In genomic region chr6:130697661-130698535, GRCh38 we compare ENCODE assay signal across 7 cellular contexts.
DNase-seq lines count a peak whose midpoint lies in the region; ATAC-seq, FAIRE-seq and TF ChIP-seq lines count a peak whose summit lies in the region.

No MANE protein-coding gene starts in this region.

- CTCF ChIA-PET in activated B cell treated with CpG ODN at 0.5 μM for 24 hours (lab: Charles Lee): interaction anchor here (0.6 to 4.5 kb wide), 17 partner anchors 16 to 836 kb away, joined by 3 to 53 read pairs (median 4); partner anchors contain the start of gene TMEM200A

- no peak overlapping the region for H3K27ac Mint-ChIP-seq in activated B cell treated with CpG ODN at 0.5 μM for 24 hours
- no peak overlapping the region for H3K27ac Mint-ChIP-seq in stimulated activated naive B cell treated with anti-CD40 and anti-IgM and Interleukin-4, amounts not matched to agents 10 μg/mL and 1 μg/mL and 100 μg/mL, for 72 hours

- H3K4me1 Mint-ChIP-seq in activated B cell treated with CpG ODN at 0.5 μM for 24 hours: no peaks in the 10 kb centered on the region
- H3K4me1 Mint-ChIP-seq in stimulated activated naive B cell treated with anti-CD40 and anti-IgM and Interleukin-4, amounts not matched to agents 10 μg/mL and 1 μg/mL and 100 μg/mL, for 72 hours: peaks cover 0 to 3% of the 10 kb centered on the region in 2 donors

- H3K9me3 ChIP-seq in Karpas-422 (ENCODE audit: low read length): no peaks in the 10 kb centered on the region

- peak; percentile 64 for ATAC-seq in activated B cell treated with CpG ODN at 0.5 μM for 24 hours (ENCODE audit: low read depth)
- peak; percentile 99 for ATAC-seq in stimulated activated naive B cell treated with anti-CD40 and anti-IgM and Interleukin-4, amounts not matched to agents 10 μg/mL and 1 μg/mL and 100 μg/mL, for 72 hours (replicated peaks)

- H3K27ac ChIP-seq in Karpas-422 (ENCODE audit: low read length) (no peak overlapping the region), coronary artery (no peak overlapping the region)

- H3K36me3 ChIP-seq in Karpas-422 (ENCODE audit: insufficient read depth, low read length): no peaks in the 10 kb centered on the region

- DNase-seq in H54 (ENCODE audit: insufficient read length, low spot score) (no peak), Karpas-422 (peak; percentile 73), activated B cell treated with CpG ODN at 0.5 μM for 24 hours (no peak), coronary artery (ENCODE audit: low spot score) (no peak), midbrain (lab: John Stamatoyannopoulos, UW) (peak; percentile 11)
- peak; percentile 29 for DNase-seq in stimulated activated naive B cell treated with anti-CD40 and anti-IgM and Interleukin-4, amounts not matched to agents 10 μg/mL and 1 μg/mL and 100 μg/mL, for 72 hours

- H4K20me1 ChIP-seq in Karpas-422 (ENCODE audit: insufficient read depth, low read depth, low read length): no peaks in the 10 kb centered on the region

- H3K4me3 ChIP-seq in Karpas-422 (ENCODE audit: low read length): no peak overlapping the region
- no peak overlapping the region for H3K4me3 ChIP-seq in coronary artery

- TF ChIP-seq CTCF in GM12874 (IDR thresholded peaks at IDR 0.05; ENCODE audit: insufficient read depth, low read depth, low read length) (peak; percentile 59), activated B cell treated with CpG ODN at 0.5 μM for 24 hours (IDR thresholded peaks at IDR 0.05) (no peak), coronary artery (IDR thresholded peaks at IDR 0.05) (peak; percentile 50)

- H3K27me3 ChIP-seq in Karpas-422 (ENCODE audit: low read length): no peaks in the 10 kb centered on the region

- H3K4me2 ChIP-seq in Karpas-422 (ENCODE audit: low read depth, low read length, poor library complexity, severe bottlenecking): no peak overlapping the region

- POLR2A ChIA-PET in activated B cell treated with CpG ODN at 0.5 μM for 24 hours (lab: Charles Lee): interaction anchor here (0.7 to 1.2 kb wide), 2 partner anchors 10 to 376 kb away, joined by 3 to 6 read pairs; no protein-coding TSS in a partner anchor

- H3K4me3 Mint-ChIP-seq in activated B cell treated with CpG ODN at 0.5 μM for 24 hours: no peak overlapping the region
- peak overlapping the region in 1 of 2 donors; percentile 22 for H3K4me3 Mint-ChIP-seq in stimulated activated naive B cell treated with anti-CD40 and anti-IgM and Interleukin-4, amounts not matched to agents 10 μg/mL and 1 μg/mL and 100 μg/mL, for 72 hours

- peak; percentile 15 for FAIRE-seq in H54 (lab: Jason Lieb, UNC)

- intact Hi-C loops in activated B cell treated with CpG ODN at 0.5 μM for 24 hours (cut with micrococcal nuclease): loop anchor here (1.0 to 10.0 kb wide), 5 partner anchors 147 to 661 kb away; no protein-coding TSS in a partner anchor

- no peaks in the 10 kb centered on the region for H3K79me2 ChIP-seq in Karpas-422 (ENCODE audit: low read length)

- peaks cover 7% of the 10 kb centered on the region for H3K27me3 Mint-ChIP-seq in activated B cell treated with CpG ODN at 0.5 μM for 24 hours
- peaks cover 3 to 4% of the 10 kb centered on the region in 2 donors for H3K27me3 Mint-ChIP-seq in stimulated activated naive B cell treated with anti-CD40 and anti-IgM and Interleukin-4, amounts not matched to agents 10 μg/mL and 1 μg/mL and 100 μg/mL, for 72 hours

- H3K4me1 ChIP-seq in Karpas-422 (ENCODE audit: low read length): no peaks in the 10 kb centered on the region

- peaks cover 2% of the 10 kb centered on the region for H3K9me3 Mint-ChIP-seq in activated B cell treated with CpG ODN at 0.5 μM for 24 hours
- peaks cover 2 to 8% of the 10 kb centered on the region in 2 donors for H3K9me3 Mint-ChIP-seq in stimulated activated naive B cell treated with anti-CD40 and anti-IgM and Interleukin-4, amounts not matched to agents 10 μg/mL and 1 μg/mL and 100 μg/mL, for 72 hours

- H2AFZ ChIP-seq in Karpas-422 (ENCODE audit: low read length): no peak overlapping the region

- no peak overlapping the region for H3K9ac ChIP-seq in Karpas-422 (ENCODE audit: low read length)

- no peaks in the 10 kb centered on the region for H3K36me3 Mint-ChIP-seq in activated B cell treated with CpG ODN at 0.5 μM for 24 hours (ENCODE audit: low read depth)
- H3K36me3 Mint-ChIP-seq in stimulated activated naive B cell treated with anti-CD40 and anti-IgM and Interleukin-4, amounts not matched to agents 10 μg/mL and 1 μg/mL and 100 μg/mL, for 72 hours: no peaks in the 10 kb centered on the region

- no peaks in the 10 kb centered on the region for H3K9me2 ChIP-seq in Karpas-422 (replicated peaks; ENCODE audit: insufficient read depth, low read length)

- TF ChIP-seq POLR2A in H54 (IDR thresholded peaks at IDR 0.05; ENCODE audit: low read depth, low read length): no peak

Comparison
In these comparisons a context has a peak if more than half of its experiments do, and no peak if none do; other contexts are left out.
1. DNase-seq: peak in Karpas-422 (single experiment), midbrain (single experiment) and stimulated activated naive B cell treated with anti-CD40 and anti-IgM and Interleukin-4, amounts not matched to agents 10 μg/mL and 1 μg/mL and 100 μg/mL, for 72 hours (single experiment); none in H54 (single experiment), activated B cell treated with CpG ODN at 0.5 μM for 24 hours (single experiment) and coronary artery (single experiment).